Comparison of ENCODE assay signal across 8 cellular contexts in genomic region chr15:74322558-74323180, GRCh38. TPM values are rescaled to one million over a fixed set of nuclear protein-coding genes. Genes with fewer than 3 reads are reported as not detected.
DNase-seq lines count a peak whose midpoint lies in the region; ATAC-seq and TF ChIP-seq lines count a peak whose summit lies in the region.

No MANE protein-coding gene starts in this region.

- no peaks in the 10 kb centered on the region for H3K9me3 ChIP-seq in left lung

- intact Hi-C loops in Right ventricle myocardium inferior (cut with DNase I) (loop anchor here (1.0 kb wide), 1 partner anchor 195 kb away; no protein-coding TSS in a partner anchor), cardiac septum (cut with DNase I) (loop anchor here (5.0 kb wide), 3 partner anchors 195 to 350 kb away; no protein-coding TSS in a partner anchor), left lung (cut with DNase I) (no loop called here)

- ATAC-seq in Right ventricle myocardium inferior (peak; percentile 52), left lung (peak; percentile 82), HG03135 (IDR thresholded peaks at IDR 0.05; ENCODE audit: unreplicated experiment) (no peak)

- H3K4me3 ChIP-seq in left lung, result no peak overlapping the region

- no peak overlapping the region for H3K27ac ChIP-seq in left lung

- H3K36me3 ChIP-seq in left lung, result no peaks in the 10 kb centered on the region

- peak; percentile 78 for DNase-seq in Right ventricle myocardium inferior (ENCODE audit: missing footprints)
- DNase-seq in cardiac septum (ENCODE audit: low spot score), result no peak
- peak; percentile 35 for DNase-seq in NCI-H2196 (lab: John Stamatoyannopoulos, UW; ENCODE audit: unreplicated experiment)
- peak; percentile 27 to 29 for DNase-seq in activated CD4-positive, alpha-beta T cell treated with anti-CD3 and anti-CD28 coated beads for 24 hours (ENCODE audit: low read depth in 2 of 2)
- DNase-seq in cerebellar cortex (ENCODE audit: low spot score), result peak; percentile 72
- DNase-seq in left lung, result peak in 1 of 2 donors; percentile 60
- peak; percentile 28 to 57 (median 32) for DNase-seq in stimulated activated CD4-positive, alpha-beta T cell treated with anti-CD3 and anti-CD28 coated beads, TNF-alpha, amount 100 ng/mL, for 24 hours (ENCODE audit: low read depth in 3 of 3)

- peaks cover 4 to 11% of the 10 kb centered on the region in 2 donors for H3K4me1 ChIP-seq in left lung

- peak; percentile 69 to 74 for TF ChIP-seq CTCF in left lung (IDR thresholded peaks at IDR 0.05)

- no peaks in the 10 kb centered on the region for H3K27me3 ChIP-seq in left lung

RNA-seq across cellular contexts. Expression of gene CYP11A1, which starts 44.8 kb away (rescaled TPM):
- total RNA-seq in Right ventricle myocardium inferior, result 0.24 TPM
- total RNA-seq in cardiac septum, result 2.5 TPM
- total RNA-seq in left lung, result under 1 TPM; 0.34 to 0.64 TPM

Comparison
In these comparisons a context has a peak if more than half of its experiments do, and no peak if none do; other contexts are left out.
1. intact Hi-C loops: an anchor here in Right ventricle myocardium inferior (1.0 kb wide) and cardiac septum (5.0 kb wide); none called in left lung.